Comparison of ENCODE assay signal across 16 cellular contexts in genomic region chr15:49895337-49896223, GRCh38.
DNase-seq lines count a peak whose midpoint lies in the region; ATAC-seq, FAIRE-seq and TF ChIP-seq lines count a peak whose summit lies in the region.
"Had no signal": no experiment of that assay in that cellular context is flagged by ENCODE, and none has a peak within 500 bp of the region (broad histone marks: within the 10 kb centered on the region; RNA-seq: fewer than 3 reads in every experiment).

No MANE protein-coding gene starts in this region.

- H3K4me1 ChIP-seq in HUES6 (ENCODE audit: control insufficient read depth, insufficient read depth, low read length) = peaks cover 18% of the 10 kb centered on the region
- peaks cover 0 to 7% (median 2%) of the 10 kb centered on the region in 4 experiments; a peak in 4 of 7 replicates for H3K4me1 ChIP-seq in H1 (replicated peaks in 1 of 4; ENCODE audit: control insufficient read depth in 3 of 4, insufficient read depth in 4 of 4, low read length in 3 of 4)
- no peaks in the 10 kb centered on the region for H3K4me1 ChIP-seq in gastrocnemius medialis
- H3K4me1 ChIP-seq in upper lobe of left lung = no peaks in the 10 kb centered on the region
- peaks cover 13% of the 10 kb centered on the region for H3K4me1 ChIP-seq in suprapubic skin

- ATAC-seq in left lobe of liver = peak; percentile 61
- no peak for ATAC-seq in gastrocnemius medialis
- ATAC-seq in upper lobe of left lung (ENCODE audit: low FRiP score in 2 of 2) = no peak
- ATAC-seq: SK-N-SH treated with all-trans-retinoic acid at 6 μM for 48 hours; stimulated activated naive B cell treated with anti-CD40 and anti-IgM and Interleukin-4, amounts not matched to agents 10 μg/mL and 1 μg/mL and 100 μg/mL, for 72 hours had no signal

- in situ Hi-C loops in gastrocnemius medialis (cut with MboI; ENCODE audit: low sequenced_read_pairs in 4 of 4) = no loop called here

- H3K9ac ChIP-seq in HUES6 (ENCODE audit: low read length) (no peak overlapping the region), H1 (replicated peaks in 1 of 4; ENCODE audit: extremely low read depth in 1 of 4, low read depth in 3 of 4, low read length in 3 of 4) (no peak overlapping the region)

- WGBS in H1 (ENCODE audit: extremely low coverage in 1 of 2, insufficient coverage in 1 of 2, insufficient read length in 1 of 2, insufficient replicate concordance in 2 of 2, low coverage in 1 of 2, low lambda C conversion rate in 2 of 2, missing lambda C conversion rate in 1 of 2), 2 experiments = 57% methylated on average over 6 of the region's 6 CpGs; no CpG with 5 or more reads in 1 of the 2 experiments
- WGBS in upper lobe of left lung, 2 donors = 67 to 72% methylated on average over 6 of the region's 6 CpGs
- 53% methylated on average over 6 of the region's 6 CpGs for WGBS in suprapubic skin

- TF ChIP-seq EP300 in H1 (IDR thresholded peaks at IDR 0.05; ENCODE audit: borderline replicate concordance in 1 of 2, low read depth in 2 of 2, low read length in 2 of 2) = no peak
- no peak for TF ChIP-seq EP300 in upper lobe of left lung (IDR thresholded peaks at IDR 0.05)
- no peak for TF ChIP-seq EP300 in suprapubic skin (IDR thresholded peaks at IDR 0.05)

- intact Hi-C loops in gastrocnemius medialis (cut with DNase I; ENCODE audit: low total_unique reads) = no loop called here

- H3K4me3 ChIP-seq in HUES6 (ENCODE audit: low read depth, low read length) (peak overlapping the region; percentile 12; the same call in 1 of the 2 replicates), H1 (ENCODE audit: extremely low read depth in 1 of 4, insufficient read depth in 2 of 4, low read depth in 3 of 4, low read length in 4 of 4) (peak overlapping the region in 1 of 4 experiments; percentile 25; a peak in 1 of 8 replicates), gastrocnemius medialis (no peak overlapping the region), upper lobe of left lung (no peak overlapping the region), suprapubic skin (no peak overlapping the region)

- H2BK15ac ChIP-seq in H1 (ENCODE audit: low read length) = no peak overlapping the region

- H3K79me2 ChIP-seq in H1 (ENCODE audit: control insufficient read depth in 1 of 2, insufficient read depth in 2 of 2, low read length in 2 of 2) = no peaks in the 10 kb centered on the region

- H3K36me3 ChIP-seq in HUES6 (ENCODE audit: control insufficient read depth, insufficient read depth, low read length) (no peaks in the 10 kb centered on the region), H1 (ENCODE audit: control insufficient read depth in 2 of 4, insufficient read depth in 4 of 4, low read length in 3 of 4) (no peaks in the 10 kb centered on the region), gastrocnemius medialis (no peaks in the 10 kb centered on the region), upper lobe of left lung (no peaks in the 10 kb centered on the region), suprapubic skin (no peaks in the 10 kb centered on the region)

- peak overlapping the region; percentile 32 to 45; a peak in 2 of 4 replicates for H3K4me2 ChIP-seq in H1 (ENCODE audit: insufficient read depth in 1 of 2, low read depth in 2 of 2, low read length in 2 of 2)

- H3K27me3 ChIP-seq in HUES6 (ENCODE audit: control insufficient read depth, insufficient read depth, low read length) (no peaks in the 10 kb centered on the region), H1 (replicated peaks in 1 of 4; ENCODE audit: control insufficient read depth in 3 of 4, extremely low read depth in 1 of 4, insufficient read depth in 3 of 4, low read length in 3 of 4) (no peaks in the 10 kb centered on the region), gastrocnemius medialis (no peaks in the 10 kb centered on the region), upper lobe of left lung (no peaks in the 10 kb centered on the region), suprapubic skin (no peaks in the 10 kb centered on the region)

- TF ChIP-seq CTCF in H1 (IDR thresholded peaks at IDR 0.05; ENCODE audit: control extremely low read depth in 1 of 3, insufficient read depth in 1 of 3, low read depth in 1 of 3, low read length in 3 of 3) = no peak
- no peak for TF ChIP-seq CTCF in gastrocnemius medialis (IDR thresholded peaks at IDR 0.05 in 4 of 5, conservative IDR thresholded peaks at IDR 0.05 in 1 of 5)
- no peak for TF ChIP-seq CTCF in upper lobe of left lung (IDR thresholded peaks at IDR 0.05)
- TF ChIP-seq CTCF in suprapubic skin (IDR thresholded peaks at IDR 0.05) = no peak

- no peak overlapping the region; the same call in 1 of the 2 replicates for H2BK12ac ChIP-seq in H1 (ENCODE audit: low read depth, low read length)

- no peak overlapping the region; the same call in 1 of the 2 replicates for H3K18ac ChIP-seq in H1 (ENCODE audit: extremely low read depth, low read length)

- H2BK20ac ChIP-seq in H1 (ENCODE audit: low read length) = 0 out of 2 replicates have a peak overlapping the region, but pooled peaks have one; percentile 69

- CTCF ChIA-PET in H1 (lab: Charles Lee; ENCODE audit: partially characterized antibody) = interaction anchor here (2.3 kb wide), 1 partner anchor 19 kb away, joined by 11 read pairs; no protein-coding TSS in a partner anchor

- no peak for TF ChIP-seq RAD21 in H1 (IDR thresholded peaks at IDR 0.05 in 1 of 2, conservative IDR thresholded peaks at IDR 0.05 in 1 of 2; ENCODE audit: low read depth in 2 of 2, low read length in 2 of 2)

- H3K23me2 ChIP-seq in H1 (ENCODE audit: low read depth, low read length) = no peaks in the 10 kb centered on the region

- no peak overlapping the region for H4K5ac ChIP-seq in H1 (ENCODE audit: insufficient read length, low read depth, low read length)

- H2BK5ac ChIP-seq in H1 (ENCODE audit: low read depth, low read length) = no peak overlapping the region; the same call in 1 of the 2 replicates

- H4K20me1 ChIP-seq in H1 (replicated peaks in 1 of 2; ENCODE audit: control insufficient read depth in 1 of 2, insufficient read depth in 2 of 2, low read length in 2 of 2) = no peaks in the 10 kb centered on the region

- FAIRE-seq in H1 (lab: Jason Lieb, UNC) = peak; percentile 73

- H3K14ac ChIP-seq in H1 (ENCODE audit: insufficient read length) = no peak overlapping the region

- no peak overlapping the region for H2AK5ac ChIP-seq in H1 (ENCODE audit: low read depth, low read length)

- H4K8ac ChIP-seq in H1 (ENCODE audit: extremely low read depth, insufficient read depth, low read length) = no peak overlapping the region

- H2BK120ac ChIP-seq in H1 (replicated peaks; ENCODE audit: low read depth, low read length) = peak overlapping the region; percentile 36

- POLR2A ChIA-PET in H1 (lab: Charles Lee; ENCODE audit: partially characterized antibody) = interaction anchor here (0.7 kb wide), 1 partner anchor 13 kb away, joined by 3 read pairs; no protein-coding TSS in a partner anchor

- H3K56ac ChIP-seq in H1 (replicated peaks; ENCODE audit: insufficient read length, low read depth, low read length) = no peak overlapping the region

- DNase-seq in H1 (ENCODE audit: low read depth in 1 of 2, low spot score in 2 of 2) = no peak
- no peak for DNase-seq in left lobe of liver (ENCODE audit: low spot score)
- no peak for DNase-seq in gastrocnemius medialis
- DNase-seq in upper lobe of left lung = no peak
- DNase-seq in NCI-H2029 (lab: John Stamatoyannopoulos, UW) = no peak
- no peak for DNase-seq in suprapubic skin (ENCODE audit: low spot score in 2 of 2)
- no peak for DNase-seq in NCI-H1105 treated with DMSO at 0.1 percent for 48 hours (lab: John Stamatoyannopoulos, UW)
- DNase-seq: activated B cell treated with CpG ODN at 0.5 μM for 24 hours; aorta; CD4-positive, CD25-positive, alpha-beta regulatory T cell; GF-D8; immature natural killer cell; NCI-H2081; stimulated activated naive B cell treated with anti-CD40 and anti-IgM and Interleukin-4, amounts not matched to agents 10 μg/mL and 1 μg/mL and 100 μg/mL, for 72 hours had no signal

- no peak overlapping the region for H2AFZ ChIP-seq in H1 (ENCODE audit: low read length)

- no peaks in the 10 kb centered on the region for H3K79me1 ChIP-seq in H1 (ENCODE audit: low read depth, low read length)

- H4K91ac ChIP-seq in H1 (replicated peaks; ENCODE audit: insufficient read length, low read length) = no peak overlapping the region

- H3K23ac ChIP-seq in H1 (ENCODE audit: insufficient read length) = no peak overlapping the region

- H3K4ac ChIP-seq in H1 (replicated peaks; ENCODE audit: insufficient read length, low read depth, low read length) = no peak overlapping the region

- H3K9me3 ChIP-seq in HUES6 (ENCODE audit: control insufficient read depth, insufficient read depth, low read depth, low read length) (no peaks in the 10 kb centered on the region), H1 (ENCODE audit: insufficient read depth in 2 of 2, low read depth in 1 of 2, low read length in 1 of 2) (no peaks in the 10 kb centered on the region), gastrocnemius medialis (no peaks in the 10 kb centered on the region), upper lobe of left lung (no peaks in the 10 kb centered on the region), suprapubic skin (no peaks in the 10 kb centered on the region)

- H3K27ac ChIP-seq in HUES6 (ENCODE audit: low read depth, low read length) = peak overlapping the region; percentile 74; the same call in 1 of the 2 replicates
- H3K27ac ChIP-seq in H1 (ENCODE audit: low read depth, low read length) = no peak overlapping the region
- peak overlapping the region in 3 of 4 donors; percentile 8 to 57 (median 49) for H3K27ac ChIP-seq in gastrocnemius medialis
- peak overlapping the region in 1 of 4 donors; percentile 12 for H3K27ac ChIP-seq in upper lobe of left lung
- H3K27ac ChIP-seq in suprapubic skin = no peak overlapping the region

- TF ChIP-seq POLR2A in H1 (IDR thresholded peaks at IDR 0.05; ENCODE audit: control extremely low read depth in 1 of 2, low read depth in 2 of 2, low read length in 2 of 2) = no peak
- no peak for TF ChIP-seq POLR2A in gastrocnemius medialis (IDR thresholded peaks at IDR 0.05)
- TF ChIP-seq POLR2A in upper lobe of left lung (IDR thresholded peaks at IDR 0.05) = no peak
- no peak for TF ChIP-seq POLR2A in suprapubic skin (IDR thresholded peaks at IDR 0.05)

TF ChIP-seq in H1, 55 proteins besides CTCF, POLR2A, EP300 and RAD21 (continues in another document):
- TF ChIP-seq TBP (IDR thresholded peaks at IDR 0.05; ENCODE audit: low read depth, low read length) = no peak
- no peak; the same call in 1 of the 2 replicates for TF ChIP-seq CEBPB (IDR thresholded peaks at IDR 0.05; ENCODE audit: low read depth, low read length)
- TF ChIP-seq CTBP2 (IDR thresholded peaks at IDR 0.05; ENCODE audit: borderline replicate concordance, insufficient read depth, insufficient read length, low read length) = no peak

Comparison
In these comparisons a context has a peak if more than half of its experiments do, and no peak if none do; other contexts are left out.
1. H3K27ac ChIP-seq: peak in HUES6 (single experiment) and gastrocnemius medialis (3 of 4); none in H1 (single experiment) and suprapubic skin (single experiment).